Comparison of ENCODE assay signal across 13 cellular contexts in the genomic region with DNA sequence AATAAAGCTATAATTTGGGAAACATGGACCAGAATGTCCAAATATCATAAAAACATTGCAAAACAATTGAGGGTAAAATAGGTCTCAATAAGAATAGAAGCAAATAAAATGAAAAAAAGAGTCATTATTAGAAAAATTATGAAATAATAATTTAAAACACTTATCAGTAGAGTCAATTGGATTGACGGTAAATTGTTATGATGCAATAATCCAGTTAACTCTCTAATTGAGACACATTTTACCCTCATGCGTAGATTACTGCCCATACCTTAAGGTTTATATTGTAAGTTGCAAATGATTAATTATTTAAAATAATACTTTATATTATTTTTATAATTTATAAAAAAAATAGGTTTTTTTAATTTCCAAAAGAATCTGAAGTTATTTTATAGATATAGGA.
DNase-seq lines count a peak whose midpoint lies in the region; ATAC-seq and TF ChIP-seq lines count a peak whose summit lies in the region.
"Had no signal": no experiment of that assay in that cellular context is flagged by ENCODE, and none has a peak within 500 bp of the region (broad histone marks: within the 10 kb centered on the region; RNA-seq: fewer than 3 reads in every experiment).

No MANE protein-coding gene starts in this region.

- peaks cover 2% of the 10 kb centered on the region; the same call in 1 of the 2 replicates for H3K4me1 ChIP-seq in Panc1 (ENCODE audit: control insufficient read depth, insufficient read depth, low read length)
- H3K4me1 ChIP-seq: BLaER1 had no signal

- H3K27me3 Mint-ChIP-seq in Calu3 (ENCODE audit: unreplicated experiment) (no peaks in the 10 kb centered on the region), WTC11 (ENCODE audit: low read depth) (no peaks in the 10 kb centered on the region)

- H3K27ac Mint-ChIP-seq in Calu3 (ENCODE audit: unreplicated experiment) (peak overlapping the region; percentile 79), WTC11 (no peak overlapping the region)
- H3K27ac Mint-ChIP-seq: CD14-positive monocyte; CD4-positive, alpha-beta memory T cell; GM23338 had no signal

- H3K4me3 Mint-ChIP-seq in Calu3 (ENCODE audit: low read depth, unreplicated experiment) (no peak overlapping the region), WTC11 (no peak overlapping the region)
- H3K4me3 Mint-ChIP-seq: CD14-positive monocyte; CD4-positive, alpha-beta memory T cell; GM23338 had no signal

- intact Hi-C loops in Calu3 (cut with micrococcal nuclease; ENCODE audit: unreplicated experiment): loop anchor here (1.0 to 5.0 kb wide), 5 partner anchors 32 to 653 kb away; no protein-coding TSS in a partner anchor
- intact Hi-C loops in Panc1 (cut with micrococcal nuclease; ENCODE audit: unreplicated experiment): loop anchor here (2.0 to 5.0 kb wide), 2 partner anchors 152 to 653 kb away; no protein-coding TSS in a partner anchor

- no peak for ATAC-seq in Panc1
- no peak for ATAC-seq in WTC11

- peaks cover 60% of the 10 kb centered on the region for H3K4me1 Mint-ChIP-seq in Calu3 (ENCODE audit: low read depth, unreplicated experiment)
- H3K4me1 Mint-ChIP-seq in WTC11: peaks cover 7% of the 10 kb centered on the region; the same call in 1 of the 2 replicates
- H3K4me1 Mint-ChIP-seq: CD4-positive, alpha-beta memory T cell; GM23338 had no signal

- POLR2A ChIA-PET in Panc1 (lab: Charles Lee): no interaction called here
- POLR2A ChIA-PET in WTC11 (lab: Charles Lee): no interaction called here

- H3K9me3 Mint-ChIP-seq in Calu3 (ENCODE audit: low read depth, unreplicated experiment) (peaks cover 5% of the 10 kb centered on the region), WTC11 (peaks cover 10% of the 10 kb centered on the region)
- H3K9me3 Mint-ChIP-seq: CD4-positive, alpha-beta memory T cell had no signal

- no peak for DNase-seq in Calu3
- DNase-seq in Panc1 (ENCODE audit: low read depth, low spot score): no peak
- DNase-seq in WTC11 (ENCODE audit: low spot score): no peak
- no peak for DNase-seq in NCI-H187 treated with DMSO at 0.1 percent for 48 hours (lab: John Stamatoyannopoulos, UW)
- DNase-seq in cerebellar nuclear complex (lab: John Stamatoyannopoulos, UW): no peak
- DNase-seq in DMS79 (lab: John Stamatoyannopoulos, UW): no peak
- DNase-seq: DND-41, EL had no signal

- no peaks in the 10 kb centered on the region for H3K27me3 ChIP-seq in Panc1 (ENCODE audit: control insufficient read depth, insufficient read depth, low read length)
- H3K27me3 ChIP-seq: BLaER1 had no signal

- no peaks in the 10 kb centered on the region for H3K36me3 ChIP-seq in Panc1 (ENCODE audit: control insufficient read depth, insufficient read depth, low read length)
- H3K36me3 ChIP-seq: BLaER1 had no signal

- no peaks in the 10 kb centered on the region for H3K9me3 ChIP-seq in Panc1 (ENCODE audit: control insufficient read depth, insufficient read depth, low read depth, low read length)
- H3K9me3 ChIP-seq: BLaER1 had no signal

- H3K27ac ChIP-seq in Panc1 (ENCODE audit: low read length): peak overlapping the region; percentile 70; the same call in 1 of the 2 replicates
- H3K27ac ChIP-seq: BLaER1 had no signal

- no TSS peak for BruUV-seq in Calu3 (replicated peaks; lab: Mats Ljungman, UMichigan)
- no TSS peak for BruUV-seq in Panc1 (replicated peaks; lab: Mats Ljungman, UMichigan)

- no peak overlapping the region for H3K4me3 ChIP-seq in Panc1 (ENCODE audit: low read depth in 2 of 2, low read length in 2 of 2)
- H3K4me3 ChIP-seq: BLaER1, GM23338, K562 had no signal

- CTCF ChIA-PET in Calu3 (lab: Charles Lee): interaction anchor here (1.3 to 2.3 kb wide), 3 partner anchors 34 to 153 kb away, joined by 3 to 21 read pairs (median 8); no protein-coding TSS in a partner anchor
- CTCF ChIA-PET in Panc1 (lab: Charles Lee): no interaction called here
- CTCF ChIA-PET in WTC11 (lab: Charles Lee): interaction anchor here (0.6 to 2.0 kb wide), 8 partner anchors 91 to 653 kb away, joined by 3 to 19 read pairs (median 4); no protein-coding TSS in a partner anchor

- TF ChIP-seq CTCF in Calu3 (IDR thresholded peaks at IDR 0.05; ENCODE audit: unreplicated experiment) (no peak), Panc1 (IDR thresholded peaks at IDR 0.05) (no peak), WTC11 (IDR thresholded peaks at IDR 0.05) (no peak)

- H3K36me3 Mint-ChIP-seq in Calu3 (ENCODE audit: insufficient read depth, unreplicated experiment): no peaks in the 10 kb centered on the region
- H3K36me3 Mint-ChIP-seq in WTC11: peaks cover 11% of the 10 kb centered on the region
- H3K36me3 Mint-ChIP-seq: CD14-positive monocyte; CD4-positive, alpha-beta memory T cell had no signal

- in situ Hi-C loops in Panc1 (cut with HindIII; ENCODE audit: low pct_unique_long_range_greater_than_20kb, low sequenced_read_pairs): no loop called here

TF ChIP-seq in WTC11, 78 proteins besides CTCF, POLR2A, EP300 and RAD21:
- TF ChIP-seq HMGA2 (CRISPR knock-in tag; IDR thresholded peaks at IDR 0.05): 0 out of 2 replicates have a peak, but pooled peaks have one; percentile 32
- TF ChIP-seq NR3C1 (CRISPR knock-in tag; conservative IDR thresholded peaks at IDR 0.05; ENCODE audit: low read depth): no peak
